In genomic region chr16:87990254-87990653, GRCh38 we compare ENCODE assay signal across 9 cellular contexts. TPM values are rescaled to one million over a fixed set of nuclear protein-coding genes. Genes with fewer than 3 reads are reported as not detected.
DNase-seq lines count a peak whose midpoint lies in the region; ATAC-seq and TF ChIP-seq lines count a peak whose summit lies in the region.
"Not testable (repeated sequence)": the region's sequence is repeated elsewhere in the genome, so short reads cannot be mapped to it uniquely, and the experiment has no call there.
"Had no signal": no experiment of that assay in that cellular context is flagged by ENCODE, and none has a peak within 500 bp of the region (broad histone marks: within the 10 kb centered on the region; RNA-seq: fewer than 3 reads in every experiment).

No MANE protein-coding gene starts in this region.

- H3K27ac Mint-ChIP-seq in T-helper 17 cell (peak overlapping the region; percentile 47), neural crest cell (ENCODE audit: unreplicated experiment) (peak overlapping the region; percentile 91)
- peak overlapping the region; percentile 60 for H3K27ac Mint-ChIP-seq in stimulated activated memory B cell treated with anti-CD40 and anti-IgM and Interleukin-4, amounts not matched to agents 10 μg/mL and 1 μg/mL and 100 μg/mL, for 72 hours
- peak overlapping the region; percentile 72 for H3K27ac Mint-ChIP-seq in stimulated activated naive CD8-positive, alpha-beta T cell treated with anti-CD3 and anti-CD28 coated beads, Interleukin-15, Interleukin-2, amounts not matched to agents 100 ng/mL and 50 ng/mL, for 24 hours

- H3K4me3 ChIP-seq in astrocyte of the cerebellum (ENCODE audit: low read depth, low read length): not testable (repeated sequence)

- H3K36me3 Mint-ChIP-seq in T-helper 17 cell (ENCODE audit: low read depth): not testable (repeated sequence)
- peaks cover 20% of the 10 kb centered on the region for H3K36me3 Mint-ChIP-seq in neural crest cell (ENCODE audit: low read depth)
- peaks cover 45% of the 10 kb centered on the region for H3K36me3 Mint-ChIP-seq in stimulated activated memory B cell treated with anti-CD40 and anti-IgM and Interleukin-4, amounts not matched to agents 10 μg/mL and 1 μg/mL and 100 μg/mL, for 72 hours
- H3K36me3 Mint-ChIP-seq in stimulated activated naive CD8-positive, alpha-beta T cell treated with anti-CD3 and anti-CD28 coated beads, Interleukin-15, Interleukin-2, amounts not matched to agents 100 ng/mL and 50 ng/mL, for 24 hours (ENCODE audit: low read depth): peaks cover 47% of the 10 kb centered on the region

- in situ Hi-C loops in astrocyte of the cerebellum (cut with HindIII; ENCODE audit: low sequenced_read_pairs): not testable (repeated sequence)

- H3K9me3 Mint-ChIP-seq in neural crest cell; stimulated activated memory B cell treated with anti-CD40 and anti-IgM and Interleukin-4, amounts not matched to agents 10 μg/mL and 1 μg/mL and 100 μg/mL, for 72 hours; stimulated activated naive CD8-positive, alpha-beta T cell treated with anti-CD3 and anti-CD28 coated beads, Interleukin-15, Interleukin-2, amounts not matched to agents 100 ng/mL and 50 ng/mL, for 24 hours: not testable (repeated sequence)

- ATAC-seq in T-helper 17 cell; stimulated activated memory B cell treated with anti-CD40 and anti-IgM and Interleukin-4, amounts not matched to agents 10 μg/mL and 1 μg/mL and 100 μg/mL, for 72 hours: not testable (repeated sequence)

- not testable (repeated sequence) for H3K27me3 Mint-ChIP-seq in T-helper 17 cell; neural crest cell (ENCODE audit: low read depth); stimulated activated memory B cell treated with anti-CD40 and anti-IgM and Interleukin-4, amounts not matched to agents 10 μg/mL and 1 μg/mL and 100 μg/mL, for 72 hours; stimulated activated naive CD8-positive, alpha-beta T cell treated with anti-CD3 and anti-CD28 coated beads, Interleukin-15, Interleukin-2, amounts not matched to agents 100 ng/mL and 50 ng/mL, for 24 hours

- peaks cover 14% of the 10 kb centered on the region for H3K4me1 Mint-ChIP-seq in T-helper 17 cell
- H3K4me1 Mint-ChIP-seq in neural crest cell: not testable (repeated sequence)
- H3K4me1 Mint-ChIP-seq in stimulated activated memory B cell treated with anti-CD40 and anti-IgM and Interleukin-4, amounts not matched to agents 10 μg/mL and 1 μg/mL and 100 μg/mL, for 72 hours: peaks cover 29% of the 10 kb centered on the region
- peaks cover 15% of the 10 kb centered on the region for H3K4me1 Mint-ChIP-seq in stimulated activated naive CD8-positive, alpha-beta T cell treated with anti-CD3 and anti-CD28 coated beads, Interleukin-15, Interleukin-2, amounts not matched to agents 100 ng/mL and 50 ng/mL, for 24 hours (ENCODE audit: low read depth)

- not testable (repeated sequence) for TF ChIP-seq CTCF in astrocyte of the cerebellum (IDR thresholded peaks at IDR 0.05; ENCODE audit: low read depth, low read length, missing control alignments); neural crest cell (conservative IDR thresholded peaks at IDR 0.05)

- not testable (repeated sequence) for DNase-seq in T-helper 17 cell; neural crest cell (ENCODE audit: low read depth, low spot score)
- peak; percentile 68 for DNase-seq in astrocyte of the cerebellum (ENCODE audit: low read depth)

- not testable (repeated sequence) for H3K9me3 ChIP-seq in T-helper 17 cell (ENCODE audit: control insufficient read depth, low read length, poor library complexity, severe bottlenecking)

- not testable (repeated sequence) for H3K4me3 Mint-ChIP-seq in T-helper 17 cell; neural crest cell; stimulated activated memory B cell treated with anti-CD40 and anti-IgM and Interleukin-4, amounts not matched to agents 10 μg/mL and 1 μg/mL and 100 μg/mL, for 72 hours; stimulated activated naive CD8-positive, alpha-beta T cell treated with anti-CD3 and anti-CD28 coated beads, Interleukin-15, Interleukin-2, amounts not matched to agents 100 ng/mL and 50 ng/mL, for 24 hours

RNA-seq across cellular contexts. Expression of gene BANP, which starts 39.0 kb away (rescaled TPM):
- total RNA-seq in T-helper 17 cell (10 to 100 TPM; 46.9 to 47.9 TPM), neural crest cell (34.0 and 39.1 TPM in 2 replicates)

RNA-seq across cellular contexts. Expression of gene CA5A, which starts 53.9 kb away (rescaled TPM):
- total RNA-seq in T-helper 17 cell: not detected
- not detected in 2 replicates for total RNA-seq in neural crest cell
- total RNA-seq: A673; Calu3; CD4-positive, alpha-beta memory T cell; CD4-positive, CD25-positive, alpha-beta regulatory T cell had no signal
